In the genomic region with DNA sequence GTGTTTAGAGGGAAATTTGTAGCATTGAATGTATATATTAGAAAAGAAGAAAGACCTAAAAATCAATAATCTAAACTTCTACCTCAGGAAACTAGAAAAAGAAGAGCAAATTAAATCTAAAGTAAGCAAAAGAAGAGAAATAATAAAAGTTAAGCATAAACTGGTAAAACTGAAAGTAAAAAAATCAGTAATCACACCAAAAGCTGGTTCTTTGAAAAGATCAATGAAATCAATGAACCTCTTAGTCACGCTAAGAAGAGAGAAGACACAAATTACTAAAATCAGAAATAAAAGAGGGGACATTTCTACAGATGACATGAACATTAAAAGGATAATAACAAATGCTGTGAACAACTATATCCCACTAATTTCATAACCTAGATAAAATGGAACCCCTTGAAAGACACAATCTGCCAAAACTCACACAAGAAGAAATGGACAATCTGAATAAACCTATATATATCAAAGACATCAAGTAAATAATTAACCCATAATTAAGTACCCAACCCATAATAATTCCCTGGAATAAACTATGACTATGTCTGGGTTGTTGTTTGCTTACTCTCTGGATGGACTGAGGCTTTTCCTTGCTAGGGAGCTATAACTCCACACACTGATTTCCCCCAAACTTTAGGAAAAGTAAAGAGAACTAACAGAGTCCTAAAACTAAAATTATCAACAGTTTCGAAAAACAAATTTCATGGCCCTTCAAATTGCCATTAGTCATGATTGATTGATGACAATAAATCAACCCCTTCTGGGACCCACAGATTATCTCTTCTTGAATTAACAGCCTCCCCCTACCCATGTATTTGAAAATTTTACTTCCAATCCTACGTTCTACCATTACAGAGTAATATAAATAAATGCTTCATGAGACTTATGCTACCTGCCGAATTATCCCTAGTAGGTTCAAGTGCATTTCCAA, we compare ENCODE assay signal across 1 cellular context.
TF ChIP-seq lines count a peak whose summit lies in the region.

No MANE protein-coding gene starts in this region.

TF ChIP-seq in HepG2, 621 proteins besides CTCF, POLR2A, EP300 and RAD21:
- TF ChIP-seq, protein P1, sequence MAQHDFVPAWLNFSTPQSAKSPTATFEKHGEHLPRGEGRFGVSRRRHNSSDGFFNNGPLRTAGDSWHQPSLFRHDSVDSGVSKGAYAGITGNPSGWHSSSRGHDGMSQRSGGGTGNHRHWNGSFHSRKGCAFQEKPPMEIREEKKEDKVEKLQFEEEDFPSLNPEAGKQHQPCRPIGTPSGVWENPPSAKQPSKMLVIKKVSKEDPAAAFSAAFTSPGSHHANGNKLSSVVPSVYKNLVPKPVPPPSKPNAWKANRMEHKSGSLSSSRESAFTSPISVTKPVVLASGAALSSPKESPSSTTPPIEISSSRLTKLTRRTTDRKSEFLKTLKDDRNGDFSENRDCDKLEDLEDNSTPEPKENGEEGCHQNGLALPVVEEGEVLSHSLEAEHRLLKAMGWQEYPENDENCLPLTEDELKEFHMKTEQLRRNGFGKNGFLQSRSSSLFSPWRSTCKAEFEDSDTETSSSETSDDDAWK (CRISPR knock-in tag; IDR thresholded peaks at IDR 0.05) = no peak
- TF ChIP-seq KAT2B (IDR thresholded peaks at IDR 0.05; ENCODE audit: borderline replicate concordance, low read depth, low read length) = peak; percentile 76; the same call in 1 of the 2 replicates
TF ChIP-seq in HepG2: peak in this region for 1.
